Comparison of ENCODE assay signal across 10 cellular contexts in the genomic region with DNA sequence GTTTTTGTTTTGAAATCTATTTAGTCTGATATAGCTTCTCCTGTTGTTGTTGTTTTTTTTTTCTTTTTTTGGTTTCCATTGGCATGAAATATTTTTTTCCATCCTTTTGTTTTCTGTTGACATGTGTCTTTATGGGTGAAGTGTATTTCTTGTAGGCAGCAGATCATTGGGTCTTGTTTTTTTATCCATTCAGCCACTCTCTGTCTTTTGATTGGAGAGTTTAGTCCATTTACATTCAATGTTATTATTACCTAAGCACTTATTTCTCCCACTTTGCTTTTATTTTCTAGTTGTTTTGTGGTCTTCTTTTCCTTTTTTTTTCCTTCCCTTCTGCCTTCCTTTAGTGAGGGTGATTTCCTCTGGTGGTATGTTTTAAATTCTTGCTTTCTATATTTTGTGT.
"Had no signal": no experiment of that assay in that cellular context is flagged by ENCODE, and none has a peak within 500 bp of the region (broad histone marks: within the 10 kb centered on the region; RNA-seq: fewer than 3 reads in every experiment).

No MANE protein-coding gene starts in this region.

- H2AFZ ChIP-seq: GM23338 had no signal

- H3K4me3 ChIP-seq: GM23338 had no signal

- H3K4me2 ChIP-seq: GM23338, KMS-11 had no signal

- ATAC-seq: GM23338 had no signal

- H3K27ac ChIP-seq: HL-60, KMS-11 had no signal

- FAIRE-seq: H1, H54 had no signal

- H3K9ac ChIP-seq: KMS-11 had no signal

- DNase-seq: H9, HCEC 1CT, HFFc6, IMR-90, KBM-7 had no signal
